In genomic region chr11:72821920-72822799, GRCh38 we compare ENCODE assay signal across 8 cellular contexts. TPM values are rescaled to one million over a fixed set of nuclear protein-coding genes. Genes with fewer than 3 reads are reported as not detected.
DNase-seq lines count a peak whose midpoint lies in the region; ATAC-seq and TF ChIP-seq lines count a peak whose summit lies in the region.

No MANE protein-coding gene starts in this region.

- DNase-seq in GM10248 (ENCODE audit: extremely low spot score): peak; percentile 90
- DNase-seq in RWPE1 (ENCODE audit: low spot score): peak; percentile 92
- no peak for DNase-seq in MV-4-11 (lab: John Stamatoyannopoulos, UW)

- H3K9me3 ChIP-seq in gastroesophageal sphincter (no peaks in the 10 kb centered on the region), neutrophil (no peaks in the 10 kb centered on the region), stomach smooth muscle (ENCODE audit: control insufficient read depth in 2 of 2, low read length in 2 of 2) (no peaks in the 10 kb centered on the region)

- 5% methylated on average over 8 of the region's 82 CpGs; no CpG with 5 or more reads in 1 of the 2 donors for WGBS in gastroesophageal sphincter (ENCODE audit: low coverage in 1 of 2), 2 donors

- H3K27ac ChIP-seq in RWPE1: peak overlapping the region; percentile 66
- peak overlapping the region; percentile 3 to 84 (median 76) for H3K27ac ChIP-seq in gastroesophageal sphincter
- peak overlapping the region; percentile 98 for H3K27ac ChIP-seq in neutrophil
- peak overlapping the region; percentile 60 for H3K27ac ChIP-seq in stomach smooth muscle (ENCODE audit: low read length)

- H3K27me3 ChIP-seq in gastroesophageal sphincter: no peaks in the 10 kb centered on the region
- H3K27me3 ChIP-seq in neutrophil: no peaks in the 10 kb centered on the region
- H3K27me3 ChIP-seq in stomach smooth muscle (ENCODE audit: control insufficient read depth in 1 of 2, insufficient read depth in 2 of 2, low read length in 2 of 2): no peaks in the 10 kb centered on the region

- TF ChIP-seq POLR2A in gastroesophageal sphincter (IDR thresholded peaks at IDR 0.05): peak; percentile 47 to 55

- ATAC-seq in HG03460 (IDR thresholded peaks at IDR 0.05; ENCODE audit: unreplicated experiment) (peak; percentile 59), gastroesophageal sphincter (peak; percentile 89)

- CTCF ChIA-PET in GM10248 (lab: Yijun Ruan, JAX): interaction anchor here (0.8 to 2.8 kb wide), 10 partner anchors 9 to 467 kb away, joined by 3 to 15 read pairs (median 4); partner anchors contain the start of gene STARD10
- CTCF ChIA-PET in RWPE1 (lab: Yijun Ruan, JAX): interaction anchor here (0.6 to 1.6 kb wide), 5 partner anchors 9 to 320 kb away, joined by 3 to 5 read pairs (median 4); partner anchors contain the start of gene FCHSD2

- TF ChIP-seq CTCF in GM10248 (IDR thresholded peaks at IDR 0.05; ENCODE audit: control extremely low read depth, extremely low read depth, low read depth, missing control alignments) (no peak), RWPE1 (conservative IDR thresholded peaks at IDR 0.05; ENCODE audit: low read depth) (no peak), gastroesophageal sphincter (IDR thresholded peaks at IDR 0.05) (peak in 3 of 4 experiments; percentile 35 to 64 (median 63)), neutrophil (IDR thresholded peaks at IDR 0.05) (no peak)

- POLR2A ChIA-PET in GM10248 (lab: Yijun Ruan, JAX): interaction anchor here (0.7 to 1.1 kb wide), 2 partner anchors 8 to 9 kb away, joined by 3 read pairs; no protein-coding TSS in a partner anchor
- POLR2A ChIA-PET in RWPE1 (lab: Yijun Ruan, JAX; ENCODE audit: low non-redundant PET): no interaction called here

- no peak for TF ChIP-seq EP300 in gastroesophageal sphincter (IDR thresholded peaks at IDR 0.05)

- no peaks in the 10 kb centered on the region for H3K27me3 Mint-ChIP-seq in activated naive CD4-positive, alpha-beta T cell treated with anti-CD3 and anti-CD28 coated beads, Interleukin-2, amount 50 U/mL, for 24 hours

- peak overlapping the region; percentile 71 to 80 for H3K9ac ChIP-seq in stomach smooth muscle (ENCODE audit: low read length in 2 of 2)

- no peaks in the 10 kb centered on the region for H3K9me3 Mint-ChIP-seq in activated naive CD4-positive, alpha-beta T cell treated with anti-CD3 and anti-CD28 coated beads, Interleukin-2, amount 50 U/mL, for 24 hours

- peaks cover 14% of the 10 kb centered on the region for H3K36me3 Mint-ChIP-seq in activated naive CD4-positive, alpha-beta T cell treated with anti-CD3 and anti-CD28 coated beads, Interleukin-2, amount 50 U/mL, for 24 hours

- H3K4me3 ChIP-seq in gastroesophageal sphincter (peak overlapping the region; percentile 34 to 58), neutrophil (ENCODE audit: low read depth in 1 of 2, low read length in 1 of 2) (no peak overlapping the region), stomach smooth muscle (ENCODE audit: low read length in 2 of 2) (peak overlapping the region; percentile 63 to 81)

- peaks cover 0 to 33% of the 10 kb centered on the region in 2 donors for H3K36me3 ChIP-seq in gastroesophageal sphincter
- H3K36me3 ChIP-seq in neutrophil: peaks cover 100% of the 10 kb centered on the region
- peaks cover 3 to 11% of the 10 kb centered on the region in 2 donors for H3K36me3 ChIP-seq in stomach smooth muscle (ENCODE audit: control insufficient read depth in 2 of 2, insufficient read depth in 2 of 2, low read length in 2 of 2)

- peak overlapping the region; percentile 72 for H3K4me3 Mint-ChIP-seq in activated naive CD4-positive, alpha-beta T cell treated with anti-CD3 and anti-CD28 coated beads, Interleukin-2, amount 50 U/mL, for 24 hours

- H3K4me1 Mint-ChIP-seq in activated naive CD4-positive, alpha-beta T cell treated with anti-CD3 and anti-CD28 coated beads, Interleukin-2, amount 50 U/mL, for 24 hours: peaks cover 24% of the 10 kb centered on the region

- H3K4me1 ChIP-seq in gastroesophageal sphincter (peaks cover 0 to 25% (median 6%) of the 10 kb centered on the region in 3 donors), neutrophil (ENCODE audit: control insufficient read depth in 1 of 2, insufficient read depth in 1 of 2, low read depth in 1 of 2, low read length in 1 of 2) (peaks cover 43 to 64% of the 10 kb centered on the region in 2 experiments), stomach smooth muscle (ENCODE audit: control insufficient read depth, insufficient read depth, low read length) (peaks cover 15% of the 10 kb centered on the region)

- peak overlapping the region; percentile 23 for H3K27ac Mint-ChIP-seq in activated naive CD4-positive, alpha-beta T cell treated with anti-CD3 and anti-CD28 coated beads, Interleukin-2, amount 50 U/mL, for 24 hours

RNA-seq across cellular contexts. Expression of gene ATG16L2, which starts 7.9 kb away (rescaled TPM):
- 10 to 100 TPM in 3 of 4 donors, 1 to 10 TPM in 1; 8.3 to 27.9 (median 16.5) TPM for total RNA-seq in gastroesophageal sphincter

RNA-seq across cellular contexts. Expression of gene STARD10, which starts 28.3 kb away (rescaled TPM):
- total RNA-seq in gastroesophageal sphincter: 10 to 100 TPM; 35.8 to 56.6 (median 45.0) TPM

Comparison
In these comparisons a context has a peak if more than half of its experiments do, and no peak if none do; other contexts are left out.
1. CTCF ChIP-seq: peak in gastroesophageal sphincter (3 of 4); none in GM10248 (single experiment), RWPE1 (single experiment) and neutrophil (single experiment).
2. H3K4me3 ChIP-seq: peak in gastroesophageal sphincter (2 of 2) and stomach smooth muscle (2 of 2); none in neutrophil (0 of 2).
3. Peak in every context shown above with its lines, with median percentiles within 50 percentile points of each other: H3K27ac ChIP-seq.